In the genomic region with DNA sequence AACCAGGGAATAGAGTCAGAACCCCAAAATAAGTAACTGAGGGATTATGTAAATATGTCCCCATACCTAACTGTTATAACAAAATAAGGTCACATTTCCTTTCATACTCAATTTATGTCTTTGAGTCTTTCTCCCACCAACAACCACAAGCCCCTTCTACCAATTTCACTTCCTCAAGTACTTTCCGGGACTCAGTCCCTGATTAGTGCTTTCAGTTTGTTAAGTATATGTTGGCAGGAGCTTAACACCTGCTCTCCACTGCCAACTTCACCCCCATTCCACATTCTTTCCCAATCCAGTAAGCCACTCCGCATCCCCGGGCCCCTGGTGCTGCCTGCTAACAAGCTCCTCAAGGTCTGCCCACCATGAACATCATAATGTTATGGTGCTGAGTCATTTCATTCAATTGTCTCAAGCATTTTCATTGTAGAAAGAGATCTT, we compare ENCODE assay signal across 12 cellular contexts.
DNase-seq lines count a peak whose midpoint lies in the region; ATAC-seq, FAIRE-seq and TF ChIP-seq lines count a peak whose summit lies in the region.
"Had no signal": no experiment of that assay in that cellular context is flagged by ENCODE, and none has a peak within 500 bp of the region (broad histone marks: within the 10 kb centered on the region; RNA-seq: fewer than 3 reads in every experiment).

No MANE protein-coding gene starts in this region.

- no peak overlapping the region for H3K27ac Mint-ChIP-seq in effector memory CD8-positive, alpha-beta T cell
- H3K27ac Mint-ChIP-seq: activated naive CD4-positive, alpha-beta T cell treated with anti-CD3 and anti-CD28 coated beads, Interleukin-2, amount 50 U/mL, for 24 hours had no signal

- ATAC-seq in GM21528 (IDR thresholded peaks at IDR 0.05; ENCODE audit: low FRiP score, unreplicated experiment), result peak; percentile 99
- ATAC-seq in HG03439 (IDR thresholded peaks at IDR 0.05; ENCODE audit: unreplicated experiment), result peak; percentile 87
- no peak for ATAC-seq in omental fat pad (ENCODE audit: low FRiP score)
- no peak for ATAC-seq in effector memory CD8-positive, alpha-beta T cell (replicated peaks)
- no peak for ATAC-seq in left cardiac atrium
- ATAC-seq: heart left ventricle, HepG2 had no signal

- peaks cover 16 to 29% of the 10 kb centered on the region in 2 donors for H3K9me3 Mint-ChIP-seq in effector memory CD8-positive, alpha-beta T cell

- FAIRE-seq in GM18507 (lab: Jason Lieb, UNC), result peak; percentile 89
- FAIRE-seq: HepG2 had no signal

- no peaks in the 10 kb centered on the region for H3K36me3 Mint-ChIP-seq in effector memory CD8-positive, alpha-beta T cell (ENCODE audit: insufficient read depth)

- no peaks in the 10 kb centered on the region for H3K4me1 Mint-ChIP-seq in effector memory CD8-positive, alpha-beta T cell (ENCODE audit: low read depth in 2 of 2)
- H3K4me1 Mint-ChIP-seq: activated naive CD4-positive, alpha-beta T cell treated with anti-CD3 and anti-CD28 coated beads, Interleukin-2, amount 50 U/mL, for 24 hours had no signal

- TF ChIP-seq CTCF in astrocyte of the spinal cord (IDR thresholded peaks at IDR 0.05; ENCODE audit: low read depth, low read length), result no peak
- no peak for TF ChIP-seq CTCF in omental fat pad (IDR thresholded peaks at IDR 0.05)

- H3K4me3 Mint-ChIP-seq in effector memory CD8-positive, alpha-beta T cell, result no peak overlapping the region
- H3K4me3 Mint-ChIP-seq: activated naive CD4-positive, alpha-beta T cell treated with anti-CD3 and anti-CD28 coated beads, Interleukin-2, amount 50 U/mL, for 24 hours had no signal

- in situ Hi-C loops in astrocyte of the spinal cord (cut with HindIII; ENCODE audit: low sequenced_read_pairs), result no loop called here

- no peaks in the 10 kb centered on the region for H3K27me3 Mint-ChIP-seq in effector memory CD8-positive, alpha-beta T cell
- H3K27me3 Mint-ChIP-seq: activated naive CD4-positive, alpha-beta T cell treated with anti-CD3 and anti-CD28 coated beads, Interleukin-2, amount 50 U/mL, for 24 hours had no signal

- DNase-seq in GM18507 (ENCODE audit: extremely low spot score, insufficient read length, low read depth), result peak; percentile 33
- DNase-seq in astrocyte of the spinal cord (ENCODE audit: low read depth, low spot score), result peak; percentile 61
- no peak for DNase-seq in omental fat pad (ENCODE audit: low spot score)
- no peak for DNase-seq in effector memory CD8-positive, alpha-beta T cell
- DNase-seq in GOT3 (lab: John Stamatoyannopoulos, UW), result no peak
- DNase-seq in left cardiac atrium, result no peak
- DNase-seq: heart left ventricle, substantia nigra had no signal

- intact Hi-C loops in left cardiac atrium (cut with DNase I), result no loop called here

- H3K4me3 ChIP-seq in astrocyte of the spinal cord (ENCODE audit: low read depth, low read length), result no peak overlapping the region
- H3K4me3 ChIP-seq: heart left ventricle had no signal

Comparison
In these comparisons a context has a peak if more than half of its experiments do, and no peak if none do; other contexts are left out.
1. DNase-seq: peak in GM18507 (single experiment) and astrocyte of the spinal cord (single experiment); none in omental fat pad (single experiment), effector memory CD8-positive, alpha-beta T cell (0 of 3), GOT3 (single experiment) and left cardiac atrium (single experiment).
2. ATAC-seq: peak in GM21528 (single experiment) and HG03439 (single experiment); none in omental fat pad (single experiment), effector memory CD8-positive, alpha-beta T cell (single experiment) and left cardiac atrium (0 of 2).